In genomic region chr13:48504606-48505369, GRCh38 we compare ENCODE assay signal across 8 cellular contexts. TPM values are rescaled to one million over a fixed set of nuclear protein-coding genes. Genes with fewer than 3 reads are reported as not detected.
DNase-seq lines count a peak whose midpoint lies in the region; ATAC-seq and TF ChIP-seq lines count a peak whose summit lies in the region.

No MANE protein-coding gene starts in this region.

- TF ChIP-seq CTCF in OCI-LY7 (conservative IDR thresholded peaks at IDR 0.05; ENCODE audit: low read length) (peak; percentile 11; the same call in 1 of the 2 replicates), epithelial cell of esophagus (IDR thresholded peaks at IDR 0.05; ENCODE audit: insufficient read depth, low read depth, low read length, missing control alignments) (peak; percentile 30), smooth muscle cell (IDR thresholded peaks at IDR 0.05; ENCODE audit: borderline replicate concordance, insufficient read depth, poor library complexity, severe bottlenecking) (no peak), ovary (IDR thresholded peaks at IDR 0.05) (no peak)

- peaks cover 5% of the 10 kb centered on the region; the same call in 1 of the 2 replicates for H4K20me1 ChIP-seq in OCI-LY7 (ENCODE audit: insufficient read depth, low read length)
- no peaks in the 10 kb centered on the region for H4K20me1 ChIP-seq in smooth muscle cell (ENCODE audit: low read depth)

- H3K4me1 ChIP-seq in OCI-LY7 (ENCODE audit: insufficient read depth, low read length, poor library complexity, severe bottlenecking) (peaks cover 56% of the 10 kb centered on the region), smooth muscle cell (ENCODE audit: low read depth) (no peaks in the 10 kb centered on the region), ovary (ENCODE audit: insufficient read depth) (no peaks in the 10 kb centered on the region)

- intact Hi-C loops in OCI-LY7 (cut with micrococcal nuclease; ENCODE audit: unreplicated experiment) (loop anchor here (1.0 to 2.0 kb wide), 3 partner anchors 12 to 58 kb away; no protein-coding TSS in a partner anchor), ovary (cut with DNase I) (no loop called here)

- peak overlapping the region; percentile 87 for H3K4me2 ChIP-seq in OCI-LY7 (ENCODE audit: low read length)
- H3K4me2 ChIP-seq in smooth muscle cell, result no peak overlapping the region

- H3K36me3 ChIP-seq in OCI-LY7 (ENCODE audit: insufficient read depth, low read length), result no peaks in the 10 kb centered on the region
- H3K36me3 ChIP-seq in smooth muscle cell (ENCODE audit: low read depth), result no peaks in the 10 kb centered on the region
- H3K36me3 ChIP-seq in ovary, result no peaks in the 10 kb centered on the region

- no peak overlapping the region for H2AFZ ChIP-seq in OCI-LY7 (ENCODE audit: low read length)
- no peak overlapping the region for H2AFZ ChIP-seq in smooth muscle cell (ENCODE audit: low read depth)

- ATAC-seq in HG02642 (IDR thresholded peaks at IDR 0.05; ENCODE audit: poor library complexity, unreplicated experiment) (no peak), HG03097 (IDR thresholded peaks at IDR 0.05; ENCODE audit: low FRiP score, unreplicated experiment) (no peak), GM21423 (IDR thresholded peaks at IDR 0.05; ENCODE audit: unreplicated experiment) (no peak)

- no peaks in the 10 kb centered on the region for H3K27me3 ChIP-seq in smooth muscle cell (ENCODE audit: low read depth)
- H3K27me3 ChIP-seq in ovary, result no peaks in the 10 kb centered on the region

- peak overlapping the region; percentile 2 for H3K9ac ChIP-seq in smooth muscle cell (ENCODE audit: low read depth)

- CTCF ChIA-PET in OCI-LY7 (lab: Charles Lee; ENCODE audit: unreplicated experiment), result interaction anchor here (1.9 kb wide), 1 partner anchor 28 kb away, joined by 4 read pairs; the partner anchor contains the start of gene RCBTB2

- TF ChIP-seq EP300 in ovary (IDR thresholded peaks at IDR 0.05), result no peak

- no peaks in the 10 kb centered on the region for H3K9me2 ChIP-seq in OCI-LY7 (ENCODE audit: insufficient read depth, low read length)

- peaks cover 3% of the 10 kb centered on the region for H3F3A ChIP-seq in smooth muscle cell (ENCODE audit: low read depth)

- no peak for TF ChIP-seq POLR2A in ovary (IDR thresholded peaks at IDR 0.05)

- H3K79me2 ChIP-seq in OCI-LY7 (ENCODE audit: insufficient read depth, low read depth, low read length), result no peaks in the 10 kb centered on the region
- no peaks in the 10 kb centered on the region for H3K79me2 ChIP-seq in smooth muscle cell (ENCODE audit: low read depth)

- POLR2A ChIA-PET in OCI-LY7 (lab: Charles Lee), result interaction anchor here (0.6 to 1.9 kb wide), 4 partner anchors 10 to 1528 kb away, joined by 3 to 7 read pairs (median 5); partner anchors contain the start of gene RCBTB2

- peak overlapping the region; percentile 38 for H3K4me3 ChIP-seq in OCI-LY7 (ENCODE audit: low read depth, low read length, poor library complexity, severe bottlenecking)
- no peak overlapping the region for H3K4me3 ChIP-seq in epithelial cell of esophagus (ENCODE audit: low read length)
- no peak overlapping the region for H3K4me3 ChIP-seq in smooth muscle cell
- no peak overlapping the region for H3K4me3 ChIP-seq in ovary

- BruUV-seq in OCI-LY7 (replicated peaks; lab: Mats Ljungman, UMichigan), result no TSS peak

- DNase-seq in H4 (ENCODE audit: low spot score) (peak; percentile 56), OCI-LY7 (ENCODE audit: low spot score) (no peak), epithelial cell of esophagus (ENCODE audit: low read depth) (peak; percentile 75), smooth muscle cell (lab: John Stamatoyannopoulos, UW; ENCODE audit: unreplicated experiment) (no peak), ovary (no peak)

- WGBS in smooth muscle cell (ENCODE audit: low lambda C conversion rate), result 90% methylated on average over 11 of the region's 11 CpGs
- 92 to 94% (median 94%) methylated on average over 11 of the region's 11 CpGs for WGBS in ovary, 3 donors

- no peaks in the 10 kb centered on the region for H3K9me3 ChIP-seq in OCI-LY7 (ENCODE audit: low read length)
- no peaks in the 10 kb centered on the region for H3K9me3 ChIP-seq in smooth muscle cell (replicated peaks; ENCODE audit: low read depth)
- no peaks in the 10 kb centered on the region for H3K9me3 ChIP-seq in ovary

- H3K27ac ChIP-seq in OCI-LY7 (ENCODE audit: low read depth, low read length, poor library complexity, severe bottlenecking) (no peak overlapping the region), smooth muscle cell (ENCODE audit: low read depth) (peak overlapping the region; percentile 76), ovary (no peak overlapping the region)

RNA-seq across cellular contexts. Expression of gene RCBTB2, which starts 28.1 kb away (rescaled TPM):
- total RNA-seq in H4 (2014; rRNA removed; shearing (Covaris generic)), result 7.0 and 7.6 TPM in 2 replicates
- total RNA-seq in OCI-LY7 (2014; rRNA removed; shearing (Covaris generic)), result 4.4 and 9.0 TPM in 2 replicates
- total RNA-seq in OCI-LY7 (2022) (7.2 and 7.3 TPM in 2 replicates), smooth muscle cell (2.6 and 5.0 TPM in 2 replicates), ovary (10 to 100 TPM in 5 of 7 donors, 1 to 10 TPM in 2; 8.2 to 22.6 (median 13.9) TPM)
- polyA plus RNA-seq in smooth muscle cell (1.8 and 3.7 TPM in 2 replicates), ovary (10 to 100 TPM; 16.8 to 19.1 TPM)

Comparison
In these comparisons a context has a peak if more than half of its experiments do, and no peak if none do; other contexts are left out.
1. DNase-seq: peak in H4 (single experiment) and epithelial cell of esophagus (single experiment); none in OCI-LY7 (single experiment), smooth muscle cell (single experiment) and ovary (0 of 5).
2. CTCF ChIP-seq: peak in OCI-LY7 (single experiment) and epithelial cell of esophagus (single experiment); none in smooth muscle cell (single experiment) and ovary (0 of 3).